32 cellular contexts compared by ENCODE assay signal in genomic region chr6:134766497-134766896, GRCh38.
"Had no signal": no experiment of that assay in that cellular context is flagged by ENCODE, and none has a peak within 500 bp of the region (broad histone marks: within the 10 kb centered on the region; RNA-seq: fewer than 3 reads in every experiment).

No MANE protein-coding gene starts in this region.

- ATAC-seq: activated CD4-positive, alpha-beta T cell treated with anti-CD3 and anti-CD28 coated beads for 36 hours; activated CD4-positive, CD25-positive, alpha-beta regulatory T cell treated with anti-CD3 and anti-CD28 coated beads, Interleukin-2, amount 50 U/mL, for 24 hours; activated CD8-positive, alpha-beta T cell treated with anti-CD3 and anti-CD28 coated beads, Interleukin-2, amount 10 ng/mL, durations not matched to agents 7 days and 5 days; K562; PC-3; WTC11 had no signal

- DNase-seq: activated CD4-positive, alpha-beta T cell treated with anti-CD3 and anti-CD28 coated beads for 36 hours; activated CD4-positive, alpha-beta T cell treated with anti-CD3 and anti-CD28 coated beads, Interleukin-2, amount 10 ng/mL, durations not matched to agents 7 days and 5 days; activated CD4-positive, alpha-beta T cell treated with anti-CD3 and anti-CD28 coated beads, Interleukin-2, amount 50 U/mL, for 48 hours; activated CD8-positive, alpha-beta T cell treated with anti-CD3 and anti-CD28 coated beads, Interleukin-2, amount 10 ng/mL, durations not matched to agents 7 days and 5 days; activated gamma-delta T cell; activated naive CD4-positive, alpha-beta T cell treated with Interleukin-2 at 50 U/mL for 16 hours; activated naive CD8-positive, alpha-beta T cell treated with anti-CD3 and anti-CD28 coated beads, Interleukin-2, amount 10 ng/mL, durations not matched to agents 7 days and 5 days; activated T-cell treated with anti-CD3 and anti-CD28 coated beads, Interleukin-2, amount 50 U/mL, for 24 hours; amygdala; Karpas-422; NCI-H1105; NCI-H1417 treated with DMSO at 0.1 percent for 48 hours; NCI-H187 treated with DMSO at 0.1 percent for 48 hours; NCI-H2081; NCI-H2171 treated with DMSO at 0.1 percent for 48 hours; NCI-H2227 treated with DMSO at 0.1 percent for 48 hours; NCI-H446; NCI-H524; NCI-H69; NK-92 treated with Interleukin-12 subunit alpha and Interleukin-12 subunit beta, amount 100 ng/mL, for 24 hours; PC-3; Peyer's patch; RPMI8226; T1000 had no signal

- H3K36me3 Mint-ChIP-seq: activated naive CD4-positive, alpha-beta T cell treated with anti-CD3 and anti-CD28 coated beads, Interleukin-2, amount 50 U/mL, for 24 hours; activated naive CD8-positive, alpha-beta T cell treated with anti-CD3 and anti-CD28 coated beads, Interleukin-2, amount 10 ng/mL, durations not matched to agents 7 days and 5 days; WTC11 had no signal

- H3K9me3 ChIP-seq: ascending aorta, Peyer's patch had no signal

- H3K36me3 ChIP-seq: ascending aorta, cardiac muscle cell, Peyer's patch had no signal

- H3K4me3 ChIP-seq: ascending aorta, cardiac muscle cell, K562, Peyer's patch, SK-N-MC had no signal

- H3K27ac ChIP-seq: ascending aorta, cardiac muscle cell, Peyer's patch, SK-N-MC had no signal

- FAIRE-seq: K562 had no signal

- H3K4me1 ChIP-seq: ascending aorta had no signal

- H3K4me3 Mint-ChIP-seq: activated CD4-positive, alpha-beta T cell treated with anti-CD3 and anti-CD28 coated beads for 36 hours; activated CD4-positive, alpha-beta T cell treated with anti-CD3 and anti-CD28 coated beads, Interleukin-2, amount 10 ng/mL, durations not matched to agents 7 days and 5 days; activated CD8-positive, alpha-beta T cell treated with anti-CD3 and anti-CD28 coated beads, Interleukin-2, amount 10 ng/mL, durations not matched to agents 7 days and 5 days; activated naive CD4-positive, alpha-beta T cell treated with anti-CD3 and anti-CD28 coated beads, Interleukin-2, amount 50 U/mL, for 24 hours; activated naive CD8-positive, alpha-beta T cell treated with anti-CD3 and anti-CD28 coated beads, Interleukin-2, amount 10 ng/mL, durations not matched to agents 7 days and 5 days; activated T-cell treated with anti-CD3 and anti-CD28 coated beads, Interleukin-2, amount 50 U/mL, for 24 hours; WTC11 had no signal

- H3K9me3 Mint-ChIP-seq: activated CD4-positive, alpha-beta T cell treated with anti-CD3 and anti-CD28 coated beads, Interleukin-2, amount 10 ng/mL, durations not matched to agents 7 days and 5 days; activated naive CD8-positive, alpha-beta T cell treated with anti-CD3 and anti-CD28 coated beads, Interleukin-2, amount 10 ng/mL, durations not matched to agents 7 days and 5 days; activated T-cell treated with anti-CD3 and anti-CD28 coated beads, Interleukin-2, amount 50 U/mL, for 24 hours; activated T-helper 2 cell treated with anti-CD3 and anti-CD28 coated beads, Interferon-gamma antibody, Interleukin-2, Interleukin-4, amounts not matched to agents 10 μg/mL and 5 μg/mL and 100 μg/mL, durations not matched to agents 14 hours and 24 hours and 36 hours had no signal

- H3K27me3 ChIP-seq: ascending aorta, cardiac muscle cell, Peyer's patch had no signal

- H3K4me1 Mint-ChIP-seq: activated CD4-positive, alpha-beta T cell treated with anti-CD3 and anti-CD28 coated beads for 36 hours; activated CD4-positive, alpha-beta T cell treated with anti-CD3 and anti-CD28 coated beads, Interleukin-2, amount 10 ng/mL, durations not matched to agents 7 days and 5 days; activated naive CD4-positive, alpha-beta T cell treated with anti-CD3 and anti-CD28 coated beads, Interleukin-2, amount 50 U/mL, for 24 hours; activated naive CD8-positive, alpha-beta T cell treated with anti-CD3 and anti-CD28 coated beads, Interleukin-2, amount 10 ng/mL, durations not matched to agents 7 days and 5 days had no signal

- H3K27ac Mint-ChIP-seq: activated CD4-positive, alpha-beta T cell treated with anti-CD3 and anti-CD28 coated beads for 36 hours; activated CD4-positive, alpha-beta T cell treated with anti-CD3 and anti-CD28 coated beads, Interleukin-2, amount 10 ng/mL, durations not matched to agents 7 days and 5 days; activated CD8-positive, alpha-beta T cell treated with anti-CD3 and anti-CD28 coated beads, Interleukin-2, amount 10 ng/mL, durations not matched to agents 7 days and 5 days; activated naive CD4-positive, alpha-beta T cell treated with anti-CD3 and anti-CD28 coated beads, Interleukin-2, amount 50 U/mL, for 24 hours; activated naive CD8-positive, alpha-beta T cell treated with anti-CD3 and anti-CD28 coated beads, Interleukin-2, amount 10 ng/mL, durations not matched to agents 7 days and 5 days; activated T-cell treated with anti-CD3 and anti-CD28 coated beads, Interleukin-2, amount 50 U/mL, for 24 hours; activated T-helper 2 cell treated with anti-CD3 and anti-CD28 coated beads, Interferon-gamma antibody, Interleukin-2, Interleukin-4, amounts not matched to agents 10 μg/mL and 5 μg/mL and 100 μg/mL, durations not matched to agents 14 hours and 24 hours and 36 hours; WTC11 had no signal
